25 cellular contexts compared by ENCODE assay signal in genomic region chr4:58522765-58523382, GRCh38.
DNase-seq lines count a peak whose midpoint lies in the region; ATAC-seq, FAIRE-seq and TF ChIP-seq lines count a peak whose summit lies in the region.
"Had no signal": no experiment of that assay in that cellular context is flagged by ENCODE, and none has a peak within 500 bp of the region (broad histone marks: within the 10 kb centered on the region; RNA-seq: fewer than 3 reads in every experiment).

No MANE protein-coding gene starts in this region.

- peaks cover 17% of the 10 kb centered on the region for H3K9me3 ChIP-seq in HepG2 (ENCODE audit: low read length)
- H3K9me3 ChIP-seq in right lobe of liver: no peaks in the 10 kb centered on the region
- H3K9me3 ChIP-seq in SK-N-SH: no peaks in the 10 kb centered on the region
- H3K9me3 ChIP-seq: BE2C, BLaER1 had no signal

- H3F3A ChIP-seq in SK-N-SH (replicated peaks; ENCODE audit: insufficient read depth): no peaks in the 10 kb centered on the region

- no TSS peak for BruUV-seq in HepG2 (replicated peaks; lab: Mats Ljungman, UMichigan)

- DNase-seq in HepG2 (ENCODE audit: low spot score) (no peak), right lobe of liver (no peak), NCI-H1694 treated with DMSO at 0.1 percent for 48 hours (lab: John Stamatoyannopoulos, UW) (no peak), SK-N-SH (no peak)
- DNase-seq: ACHN; BE2C; C1 segment of cervical spinal cord; CD4-positive, alpha-beta memory T cell; CD4-positive, CD25-positive, alpha-beta regulatory T cell; CD8-positive, alpha-beta memory T cell; COR-L47; DMS 273 treated with DMSO at 0.1 percent for 48 hours; DMS153; DMS53; DMS79; DND-41; EL; GDM1 had no signal

- H2AFZ ChIP-seq in HepG2 (ENCODE audit: low read length) (no peak overlapping the region), SK-N-SH (ENCODE audit: low read depth) (no peak overlapping the region)

- H3K4me1 ChIP-seq in HepG2 (ENCODE audit: insufficient read depth, low read length): no peaks in the 10 kb centered on the region
- no peaks in the 10 kb centered on the region for H3K4me1 ChIP-seq in right lobe of liver
- H3K4me1 ChIP-seq in SK-N-SH (ENCODE audit: control insufficient read depth in 1 of 2, insufficient read depth in 2 of 2, low read depth in 1 of 2, low read length in 1 of 2): no peaks in the 10 kb centered on the region
- H3K4me1 ChIP-seq: BE2C, BLaER1 had no signal

- WGBS in HepG2 (ENCODE audit: low lambda C conversion rate): 2% methylated on average over 2 of the region's 2 CpGs
- 18% methylated on average over 2 of the region's 2 CpGs for WGBS in right lobe of liver (ENCODE audit: insufficient coverage, low coverage, low lambda C conversion rate, missing lambda C conversion rate)
- WGBS in SK-N-SH (ENCODE audit: low lambda C conversion rate): 13% methylated on average over 2 of the region's 2 CpGs

- ATAC-seq in HepG2: no peak
- no peak for ATAC-seq in right lobe of liver
- ATAC-seq: GM12878 had no signal

- FAIRE-seq in HepG2 (lab: Jason Lieb, UNC) (no peak), colon (lab: Jason Lieb, UNC) (peak; percentile 45), islet of Langerhans (lab: Jason Lieb, UNC) (peak; percentile 21)
- FAIRE-seq: GM12878, GM12892, GM18507 had no signal

- POLR2A ChIA-PET in HepG2 (lab: Yijun Ruan, JAX): no interaction called here
- POLR2A ChIA-PET in SK-N-SH (lab: Yijun Ruan, JAX): no interaction called here

- TF ChIP-seq EP300 in HepG2 (IDR thresholded peaks at IDR 0.05; ENCODE audit: low read depth in 2 of 2, low read length in 2 of 2) (no peak), HepG2 (CRISPR knock-in tag; IDR thresholded peaks at IDR 0.05; ENCODE audit: borderline replicate concordance) (no peak), SK-N-SH (IDR thresholded peaks at IDR 0.05; ENCODE audit: borderline replicate concordance in 1 of 2, low read depth in 1 of 2, low read length in 1 of 2) (no peak)

- CTCF ChIA-PET in HepG2 (lab: Yijun Ruan, JAX; ENCODE audit: low intra/inter-chr PET ratio, low total read pairs) (no interaction called here), SK-N-SH (lab: Yijun Ruan, JAX) (no interaction called here)

- H3K27ac ChIP-seq in HepG2 (ENCODE audit: extremely low read length, insufficient read depth, low read length): no peak overlapping the region
- no peak overlapping the region for H3K27ac ChIP-seq in right lobe of liver
- no peak overlapping the region for H3K27ac ChIP-seq in SK-N-SH (ENCODE audit: low read depth in 2 of 2, low read length in 1 of 2)
- H3K27ac ChIP-seq: 22Rv1, BLaER1 had no signal

- H3K27me3 ChIP-seq in HepG2 (ENCODE audit: control insufficient read depth in 1 of 2, insufficient read depth in 2 of 2, low read length in 2 of 2): no peaks in the 10 kb centered on the region
- no peaks in the 10 kb centered on the region for H3K27me3 ChIP-seq in right lobe of liver
- H3K27me3 ChIP-seq in SK-N-SH (ENCODE audit: insufficient read depth): no peaks in the 10 kb centered on the region
- H3K27me3 ChIP-seq: BE2C, BLaER1 had no signal

- no peak overlapping the region for H3K9ac ChIP-seq in HepG2 (ENCODE audit: insufficient read depth, low read depth, low read length)
- H3K9ac ChIP-seq in SK-N-SH: no peak overlapping the region
- H3K9ac ChIP-seq: BLaER1 had no signal

- no peaks in the 10 kb centered on the region for H3K36me3 ChIP-seq in HepG2 (replicated peaks in 1 of 2; ENCODE audit: control insufficient read depth in 1 of 2, insufficient read depth in 2 of 2, low read length in 2 of 2)
- H3K36me3 ChIP-seq in right lobe of liver: no peaks in the 10 kb centered on the region
- no peaks in the 10 kb centered on the region for H3K36me3 ChIP-seq in SK-N-SH (replicated peaks in 1 of 2; ENCODE audit: control insufficient read depth in 1 of 2, insufficient read depth in 2 of 2, low read length in 1 of 2)
- H3K36me3 ChIP-seq: BE2C, BLaER1 had no signal

- intact Hi-C loops in HepG2 (cut with micrococcal nuclease; ENCODE audit: unreplicated experiment) (no loop called here), right lobe of liver (cut with DNase I) (no loop called here)

- no peaks in the 10 kb centered on the region for H3K79me2 ChIP-seq in HepG2 (ENCODE audit: insufficient read depth, low read length)
- H3K79me2 ChIP-seq in SK-N-SH (ENCODE audit: insufficient read depth): no peaks in the 10 kb centered on the region

- TF ChIP-seq POLR2A in HepG2 (IDR thresholded peaks at IDR 0.05; ENCODE audit: insufficient read depth in 1 of 2, low read depth in 2 of 2, low read length in 2 of 2): no peak
- TF ChIP-seq POLR2A in right lobe of liver (IDR thresholded peaks at IDR 0.05): no peak

- in situ Hi-C loops in HepG2 (cut with HindIII; ENCODE audit: extremely low pct_ligation_motif_present, low pct_unique_long_range_greater_than_20kb): no loop called here

- no peaks in the 10 kb centered on the region for H3K9me2 ChIP-seq in SK-N-SH

- no peak for TF ChIP-seq RAD21 in HepG2 (CRISPR knock-in tag; IDR thresholded peaks at IDR 0.05)
- TF ChIP-seq RAD21 in SK-N-SH (IDR thresholded peaks at IDR 0.05; ENCODE audit: low read length): no peak

- H4K20me1 ChIP-seq in HepG2 (ENCODE audit: insufficient read depth, low read length): no peaks in the 10 kb centered on the region
- H4K20me1 ChIP-seq in SK-N-SH (ENCODE audit: insufficient read depth): no peaks in the 10 kb centered on the region
- H4K20me1 ChIP-seq: BLaER1 had no signal

- no peak overlapping the region for H3K4me2 ChIP-seq in HepG2 (ENCODE audit: low read depth, low read length)
- no peak overlapping the region for H3K4me2 ChIP-seq in SK-N-SH
- H3K4me2 ChIP-seq: BLaER1 had no signal

- H3K4me3 ChIP-seq in HepG2 (replicated peaks in 1 of 3; ENCODE audit: insufficient read depth in 1 of 3, low read depth in 2 of 3, low read length in 3 of 3): no peak overlapping the region
- H3K4me3 ChIP-seq in right lobe of liver: no peak overlapping the region
- no peak overlapping the region for H3K4me3 ChIP-seq in SK-N-SH (ENCODE audit: low read depth in 2 of 2, low read length in 1 of 2)
- H3K4me3 ChIP-seq: BLaER1, GM12878 had no signal

- TF ChIP-seq CTCF in HepG2 (CRISPR knock-in tag; IDR thresholded peaks at IDR 0.05) (no peak), right lobe of liver (IDR thresholded peaks at IDR 0.05) (no peak), SK-N-SH (IDR thresholded peaks at IDR 0.05) (no peak)

TF ChIP-seq in HepG2, 621 proteins besides CTCF, POLR2A, EP300 and RAD21:
- TF ChIP-seq GTF3A (CRISPR knock-in tag; conservative IDR thresholded peaks at IDR 0.05) (no peak), HNRNPK (IDR thresholded peaks at IDR 0.05; ENCODE audit: low read depth, low read length, poor library complexity, severe bottlenecking) (peak; percentile 98), PCBP1 (IDR thresholded peaks at IDR 0.05; ENCODE audit: borderline replicate concordance, low read depth, low read length) (0 out of 2 replicates have a peak, but pooled peaks have one; percentile 47)
TF ChIP-seq in HepG2: peak in this region for 2.

TF ChIP-seq in SK-N-SH, 30 proteins besides CTCF, POLR2A, EP300 and RAD21 (continues in another document):
- TF ChIP-seq FOXM1 (IDR thresholded peaks at IDR 0.05; ENCODE audit: low read depth): no peak
- no peak for TF ChIP-seq EZH2phosphoT487 (IDR thresholded peaks at IDR 0.05; ENCODE audit: borderline replicate concordance, low read depth)
- no peak for TF ChIP-seq PBX3 (IDR thresholded peaks at IDR 0.05)
- TF ChIP-seq GATA2 (CRISPR knock-in tag; IDR thresholded peaks at IDR 0.05): no peak
- TF ChIP-seq ELF1 (IDR thresholded peaks at IDR 0.05): no peak
- TF ChIP-seq MXI1 (IDR thresholded peaks at IDR 0.05; ENCODE audit: low read depth, low read length): no peak
- no peak for TF ChIP-seq ZBTB33 (IDR thresholded peaks at IDR 0.05; ENCODE audit: borderline replicate concordance, low read depth)
- no peak for TF ChIP-seq USF1 (IDR thresholded peaks at IDR 0.05; ENCODE audit: borderline replicate concordance, low read depth)
- no peak for TF ChIP-seq GABPA (IDR thresholded peaks at IDR 0.05; ENCODE audit: low read depth)
- no peak for TF ChIP-seq NRF1 (IDR thresholded peaks at IDR 0.05; ENCODE audit: low read depth, low read length)
- TF ChIP-seq CHD2 (IDR thresholded peaks at IDR 0.05; ENCODE audit: low read length, partially characterized antibody): no peak
- TF ChIP-seq FOSL2 (IDR thresholded peaks at IDR 0.05; ENCODE audit: borderline replicate concordance, low read depth): no peak
- no peak for TF ChIP-seq RCOR1 (IDR thresholded peaks at IDR 0.05; ENCODE audit: low read length)
- TF ChIP-seq TEAD4 (IDR thresholded peaks at IDR 0.05; ENCODE audit: borderline replicate concordance, insufficient read depth): no peak
- no peak for TF ChIP-seq RXRA (IDR thresholded peaks at IDR 0.05; ENCODE audit: borderline replicate concordance, low read depth)
